In genomic region chr16:55701442-55702319, GRCh38 we compare ENCODE assay signal across 9 cellular contexts. TPM values are rescaled to one million over a fixed set of nuclear protein-coding genes. Genes with fewer than 3 reads are reported as not detected.
DNase-seq lines count a peak whose midpoint lies in the region; ATAC-seq, FAIRE-seq and TF ChIP-seq lines count a peak whose summit lies in the region.
"Had no signal": no experiment of that assay in that cellular context is flagged by ENCODE, and none has a peak within 500 bp of the region (broad histone marks: within the 10 kb centered on the region; RNA-seq: fewer than 3 reads in every experiment).

No MANE protein-coding gene starts in this region.

- ATAC-seq in GM18907 (IDR thresholded peaks at IDR 0.05; ENCODE audit: unreplicated experiment) = peak; percentile 82
- ATAC-seq in HG03442 (IDR thresholded peaks at IDR 0.05; ENCODE audit: unreplicated experiment) = peak; percentile 92
- ATAC-seq in GM19455 (IDR thresholded peaks at IDR 0.05; ENCODE audit: unreplicated experiment) = no peak

- no peaks in the 10 kb centered on the region for H3K36me3 ChIP-seq in OCI-LY7 (ENCODE audit: insufficient read depth, low read length)
- H3K36me3 ChIP-seq in ascending aorta = no peaks in the 10 kb centered on the region
- no peaks in the 10 kb centered on the region for H3K36me3 ChIP-seq in keratinocyte (ENCODE audit: control insufficient read depth in 2 of 2, extremely low read depth in 1 of 2, insufficient read depth in 2 of 2, low read length in 2 of 2)

- H3K9ac ChIP-seq in keratinocyte (ENCODE audit: control insufficient read depth, extremely low read depth, insufficient read depth, low read length) = no peak overlapping the region

- H3K27ac ChIP-seq in OCI-LY7 (ENCODE audit: low read depth, low read length, poor library complexity, severe bottlenecking) (no peak overlapping the region), ascending aorta (no peak overlapping the region), keratinocyte (ENCODE audit: control insufficient read depth, insufficient read depth, low read length) (no peak overlapping the region)

- CTCF ChIA-PET in OCI-LY7 (lab: Charles Lee; ENCODE audit: unreplicated experiment) = interaction anchor here (0.9 kb wide), 2 partner anchors 11 to 237 kb away, joined by 3 to 5 read pairs; no protein-coding TSS in a partner anchor

- intact Hi-C loops in OCI-LY7 (cut with micrococcal nuclease; ENCODE audit: unreplicated experiment) (no loop called here), ascending aorta (cut with DNase I) (loop anchor here (10.0 kb wide), 1 partner anchor 157 kb away; no protein-coding TSS in a partner anchor)

- no peaks in the 10 kb centered on the region for H3K9me2 ChIP-seq in OCI-LY7 (ENCODE audit: insufficient read depth, low read length)

- H3K4me1 ChIP-seq in OCI-LY7 (ENCODE audit: insufficient read depth, low read length, poor library complexity, severe bottlenecking) (no peaks in the 10 kb centered on the region), ascending aorta (no peaks in the 10 kb centered on the region), keratinocyte (ENCODE audit: control insufficient read depth, extremely low read depth, insufficient read depth, low read length) (no peaks in the 10 kb centered on the region)

- no peak overlapping the region for H2AFZ ChIP-seq in OCI-LY7 (ENCODE audit: low read length)
- H2AFZ ChIP-seq in keratinocyte (ENCODE audit: control insufficient read depth, low read length) = no peak overlapping the region

- POLR2A ChIA-PET in OCI-LY7 (lab: Charles Lee) = interaction anchor here (0.7 kb wide), 1 partner anchor 8 kb away, joined by 3 read pairs; no protein-coding TSS in a partner anchor

- H3K4me3 ChIP-seq in OCI-LY7 (ENCODE audit: low read depth, low read length, poor library complexity, severe bottlenecking) (no peak overlapping the region), ascending aorta (no peak overlapping the region), keratinocyte (ENCODE audit: control insufficient read depth in 2 of 3, extremely low read depth in 1 of 3, insufficient read depth in 2 of 3, low read depth in 1 of 3, low read length in 3 of 3) (no peak overlapping the region)

- H4K20me1 ChIP-seq in OCI-LY7 (ENCODE audit: insufficient read depth, low read length) (no peaks in the 10 kb centered on the region), keratinocyte (ENCODE audit: control insufficient read depth, extremely low read depth, insufficient read depth, low read length) (no peaks in the 10 kb centered on the region)

- peak; percentile 79 for FAIRE-seq in keratinocyte (lab: Jason Lieb, UNC)

- H3K79me2 ChIP-seq in OCI-LY7 (ENCODE audit: insufficient read depth, low read depth, low read length) = no peaks in the 10 kb centered on the region
- H3K79me2 ChIP-seq in keratinocyte (ENCODE audit: control insufficient read depth, insufficient read depth, low read length) = no peaks in the 10 kb centered on the region

- BruUV-seq in OCI-LY7 (replicated peaks; lab: Mats Ljungman, UMichigan) = no TSS peak

- H3K9me3 ChIP-seq in OCI-LY7 (ENCODE audit: low read length) (no peaks in the 10 kb centered on the region), ascending aorta (no peaks in the 10 kb centered on the region), keratinocyte (ENCODE audit: control insufficient read depth, low read depth, low read length) (no peaks in the 10 kb centered on the region)

- H3K27me3 ChIP-seq in ascending aorta (no peaks in the 10 kb centered on the region), keratinocyte (ENCODE audit: control insufficient read depth, extremely low read depth, insufficient read depth, low read length) (no peaks in the 10 kb centered on the region)

- dilution Hi-C loops in keratinocyte (cut with MboI; ENCODE audit: extremely low pct_ligation_motif_present, low sequenced_read_pairs) = loop anchor here (25.0 kb wide), 1 partner anchor 136 kb away; the partner anchor contains the start of gene CES1

- no peaks in the 10 kb centered on the region for H3K9me1 ChIP-seq in keratinocyte (ENCODE audit: control insufficient read depth, extremely low read depth, insufficient read depth, low read length)

- TF ChIP-seq CTCF in OCI-LY7 (conservative IDR thresholded peaks at IDR 0.05; ENCODE audit: low read length) (peak; percentile 79), ascending aorta (IDR thresholded peaks at IDR 0.05) (peak; percentile 25 to 51 (median 27)), keratinocyte (optimal IDR thresholded peaks at IDR 0.05 in 1 of 3, IDR thresholded peaks at IDR 0.05 in 1 of 3, conservative IDR thresholded peaks at IDR 0.05 in 1 of 3; ENCODE audit: extremely low read depth in 1 of 3, insufficient read depth in 2 of 3, low read length in 3 of 3) (peak; percentile 73 to 86 (median 79))

- peak; percentile 68 for DNase-seq in CD1c-positive myeloid dendritic cell (ENCODE audit: extremely low spot score)
- DNase-seq in OCI-LY7 (ENCODE audit: low spot score) = peak; percentile 59
- peak in 1 of 2 donors; percentile 70 for DNase-seq in ascending aorta (ENCODE audit: low spot score in 2 of 2)
- no peak for DNase-seq in keratinocyte (ENCODE audit: low read depth, low spot score)
- DNase-seq in stimulated activated CD4-positive, alpha-beta T cell treated with anti-CD3 and anti-CD28 coated beads, Interleukin-4, amount 100 ng/mL, for 1 hour = peak; percentile 22
- DNase-seq: natural killer cell had no signal

- no peak overlapping the region for H3K4me2 ChIP-seq in OCI-LY7 (ENCODE audit: low read length)
- H3K4me2 ChIP-seq in keratinocyte (ENCODE audit: control insufficient read depth, extremely low read depth, insufficient read depth, low read depth, low read length) = no peak overlapping the region

RNA-seq across cellular contexts. Expression of gene SLC6A2, which starts 45.9 kb away (rescaled TPM):
- not detected in 2 replicates for total RNA-seq in OCI-LY7 (2014; rRNA removed; shearing (Covaris generic))
- not detected in 2 replicates for total RNA-seq in OCI-LY7 (2022)
- total RNA-seq in ascending aorta = not detected
- polyA plus RNA-seq in keratinocyte = 0.10 to 0.97 TPM (median 0.20 TPM) in 3 replicates
- not detected for polyA plus RNA-seq in keratinocyte (2011; ENCODE audit: low read depth)
- polyA plus RNA-seq in keratinocyte (2011; cell fraction: cytosol; rRNA removed) = 0.19 and 0.27 TPM in 2 replicates
- polyA plus RNA-seq in keratinocyte (2011; cell fraction: nucleus; rRNA removed) = 0.87 and 0.93 TPM in 2 replicates
- polyA plus RNA-seq in keratinocyte (2012; ENCODE audit: low replicate concordance) = 0.19 and 0.34 TPM in 2 replicates
- polyA minus RNA-seq in keratinocyte = 0.35 to 2.0 TPM in 2 of 3 replicates, not detected in the other
- polyA minus RNA-seq in keratinocyte (2011; cell fraction: cytosol; rRNA and poly(A)+ RNA removed) = not detected
- 0.78 and 0.95 TPM in 2 replicates for polyA minus RNA-seq in keratinocyte (2011; cell fraction: nucleus; rRNA and poly(A)+ RNA removed)
- total RNA-seq: natural killer cell had no signal

Comparison
In these comparisons a context has a peak if more than half of its experiments do, and no peak if none do; other contexts are left out.
1. CTCF ChIP-seq: peak in every context shown above with its lines; median percentile 79 in OCI-LY7; 79 in keratinocyte; 27 in ascending aorta.